In genomic region chr12:11862794-11863193, GRCh38 we compare ENCODE assay signal across 11 cellular contexts.
A peak's percentile ranks its signal among the peaks of the same experiment; 100 is the strongest.
DNase-seq lines count a peak whose midpoint lies in the region; TF ChIP-seq lines count a peak whose summit lies in the region.
"Had no signal": no experiment of that assay in that cellular context is flagged by ENCODE, and none has a peak within 500 bp of the region (broad histone marks: within the 10 kb centered on the region; RNA-seq: fewer than 3 reads in every experiment).

No MANE protein-coding gene starts in this region.

- no peak overlapping the region for H3K9ac ChIP-seq in liver (ENCODE audit: low read depth in 1 of 2, low read length in 2 of 2)

- POLR2A ChIA-PET in HEK293T (lab: Yijun Ruan, JAX): no interaction called here

- CTCF ChIA-PET in HEK293T (lab: Yijun Ruan, JAX): no interaction called here

- H3K27me3 ChIP-seq in liver (ENCODE audit: control insufficient read depth in 4 of 4, insufficient read depth in 4 of 4, low read length in 3 of 4) (no peaks in the 10 kb centered on the region), tibial artery (no peaks in the 10 kb centered on the region)

- H3K4me3 ChIP-seq in liver (ENCODE audit: low read depth in 1 of 3, low read length in 3 of 3) (no peak overlapping the region), tibial artery (no peak overlapping the region)

- TF ChIP-seq CTCF in liver (IDR thresholded peaks at IDR 0.05; ENCODE audit: low read depth, low read length, missing input control) (no peak), tibial artery (IDR thresholded peaks at IDR 0.05) (no peak)

- DNase-seq in DMS53 (lab: John Stamatoyannopoulos, UW) (peak; percentile 33), DMS53 treated with DMSO at 0.1 percent for 48 hours (lab: John Stamatoyannopoulos, UW; ENCODE audit: unreplicated experiment) (no peak), caudate nucleus (lab: John Stamatoyannopoulos, UW) (no peak), tibial artery (no peak), ecto neural progenitor cell (ENCODE audit: low spot score) (no peak), HEK293T (ENCODE audit: extremely low spot score) (no peak)
- no peak for DNase-seq in stimulated activated CD4-positive, alpha-beta T cell treated with anti-CD3 and anti-CD28 coated beads, Interleukin-12 subunit alpha, Interleukin-12 subunit beta, amount 100 ng/mL, for 4 hours
- DNase-seq: activated CD8-positive, alpha-beta T cell treated with anti-CD3 and anti-CD28 coated beads for 36 hours; NCI-H1694 treated with DMSO at 0.1 percent for 48 hours had no signal

- H3K4me1 ChIP-seq in liver (ENCODE audit: control insufficient read depth in 4 of 4, insufficient read depth in 4 of 4, low read length in 3 of 4) (peaks cover 2 to 41% (median 25%) of the 10 kb centered on the region in 4 donors), tibial artery (peaks cover 0 to 54% (median 32%) of the 10 kb centered on the region in 4 donors)

- peaks cover 0 to 8% (median 1%) of the 10 kb centered on the region in 4 donors for H3K36me3 ChIP-seq in liver (ENCODE audit: control insufficient read depth in 4 of 4, insufficient read depth in 3 of 4, low read depth in 1 of 4, low read length in 3 of 4)
- H3K36me3 ChIP-seq in tibial artery: peaks cover 0 to 5% (median 0%) of the 10 kb centered on the region in 3 donors

- TF ChIP-seq RAD21 in liver (IDR thresholded peaks at IDR 0.05): no peak

- WGBS in liver: 45% methylated on average over 5 of the region's 5 CpGs

- H3K9me3 ChIP-seq in liver (ENCODE audit: control insufficient read depth in 4 of 4, low read length in 3 of 4) (peaks cover 0 to 10% (median 2%) of the 10 kb centered on the region in 4 donors), tibial artery (peaks cover 0 to 8% (median 6%) of the 10 kb centered on the region in 3 donors)

- intact Hi-C loops in tibial artery (cut with DNase I; ENCODE audit: low total_unique reads): no loop called here

- H3K27ac ChIP-seq in caudate nucleus (ENCODE audit: low read depth, low read length): peak overlapping the region; percentile 50
- peak overlapping the region; percentile 64 to 70 for H3K27ac ChIP-seq in liver (ENCODE audit: low read depth in 1 of 2, low read length in 2 of 2)
- H3K27ac ChIP-seq in tibial artery: peak overlapping the region; percentile 74 to 78
- H3K27ac ChIP-seq: 22Rv1 had no signal

TF ChIP-seq in liver, 16 proteins besides CTCF, POLR2A, EP300 and RAD21:
- no peak for TF ChIP-seq REST (IDR thresholded peaks at IDR 0.05)
- no peak for TF ChIP-seq ATF3 (IDR thresholded peaks at IDR 0.05)
- TF ChIP-seq RXRA (IDR thresholded peaks at IDR 0.05): no peak
- no peak for TF ChIP-seq HNF4G (IDR thresholded peaks at IDR 0.05)
- TF ChIP-seq FOXA2 (IDR thresholded peaks at IDR 0.05): no peak
- no peak for TF ChIP-seq SP1 (IDR thresholded peaks at IDR 0.05)
- no peak for TF ChIP-seq YY1 (IDR thresholded peaks at IDR 0.05)
- no peak for TF ChIP-seq NR2F2 (IDR thresholded peaks at IDR 0.05)
- no peak for TF ChIP-seq GABPA (IDR thresholded peaks at IDR 0.05 in 1 of 2, conservative IDR thresholded peaks at IDR 0.05 in 1 of 2)
- no peak for TF ChIP-seq TAF1 (conservative IDR thresholded peaks at IDR 0.05)
- TF ChIP-seq MAX (IDR thresholded peaks at IDR 0.05): no peak
- TF ChIP-seq HNF4A (conservative IDR thresholded peaks at IDR 0.05): no peak
- no peak for TF ChIP-seq EGR1 (IDR thresholded peaks at IDR 0.05; ENCODE audit: low read depth in 2 of 2)

TF ChIP-seq in HEK293T, 16 proteins besides CTCF, POLR2A, EP300 and RAD21:
- no peak for TF ChIP-seq PKNOX1 (IDR thresholded peaks at IDR 0.05)
